ENCODE assay signal across 1 cellular context in the genomic region with DNA sequence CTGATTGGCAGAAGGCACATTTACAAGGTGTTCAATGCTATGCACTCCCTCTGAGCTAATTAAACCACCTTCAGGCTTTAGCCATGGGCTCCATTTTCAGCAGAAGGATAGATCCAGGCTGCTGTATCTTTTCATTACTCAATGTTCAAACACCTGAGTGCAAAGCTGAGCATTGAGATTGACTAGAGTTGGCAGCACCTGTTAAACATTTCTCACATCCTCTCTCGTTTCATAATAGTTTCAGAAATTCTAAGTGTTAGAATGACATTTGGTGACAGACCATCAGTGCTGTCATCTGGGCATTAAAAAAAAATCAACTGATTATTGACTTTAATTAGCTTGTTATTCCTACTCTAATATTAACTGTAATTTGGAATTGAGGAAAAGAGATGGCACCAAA.
TF ChIP-seq lines count a peak whose summit lies in the region.

No MANE protein-coding gene starts in this region.

TF ChIP-seq in GM12878, 131 proteins besides CTCF, POLR2A, EP300 and RAD21 (continued from another document):
- TF ChIP-seq NBN (IDR thresholded peaks at IDR 0.05) = no peak
- TF ChIP-seq, protein P1, sequence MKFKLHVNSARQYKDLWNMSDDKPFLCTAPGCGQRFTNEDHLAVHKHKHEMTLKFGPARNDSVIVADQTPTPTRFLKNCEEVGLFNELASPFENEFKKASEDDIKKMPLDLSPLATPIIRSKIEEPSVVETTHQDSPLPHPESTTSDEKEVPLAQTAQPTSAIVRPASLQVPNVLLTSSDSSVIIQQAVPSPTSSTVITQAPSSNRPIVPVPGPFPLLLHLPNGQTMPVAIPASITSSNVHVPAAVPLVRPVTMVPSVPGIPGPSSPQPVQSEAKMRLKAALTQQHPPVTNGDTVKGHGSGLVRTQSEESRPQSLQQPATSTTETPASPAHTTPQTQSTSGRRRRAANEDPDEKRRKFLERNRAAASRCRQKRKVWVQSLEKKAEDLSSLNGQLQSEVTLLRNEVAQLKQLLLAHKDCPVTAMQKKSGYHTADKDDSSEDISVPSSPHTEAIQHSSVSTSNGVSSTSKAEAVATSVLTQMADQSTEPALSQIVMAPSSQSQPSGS (IDR thresholded peaks at IDR 0.05; ENCODE audit: low read length) = no peak
- TF ChIP-seq, protein P2, sequence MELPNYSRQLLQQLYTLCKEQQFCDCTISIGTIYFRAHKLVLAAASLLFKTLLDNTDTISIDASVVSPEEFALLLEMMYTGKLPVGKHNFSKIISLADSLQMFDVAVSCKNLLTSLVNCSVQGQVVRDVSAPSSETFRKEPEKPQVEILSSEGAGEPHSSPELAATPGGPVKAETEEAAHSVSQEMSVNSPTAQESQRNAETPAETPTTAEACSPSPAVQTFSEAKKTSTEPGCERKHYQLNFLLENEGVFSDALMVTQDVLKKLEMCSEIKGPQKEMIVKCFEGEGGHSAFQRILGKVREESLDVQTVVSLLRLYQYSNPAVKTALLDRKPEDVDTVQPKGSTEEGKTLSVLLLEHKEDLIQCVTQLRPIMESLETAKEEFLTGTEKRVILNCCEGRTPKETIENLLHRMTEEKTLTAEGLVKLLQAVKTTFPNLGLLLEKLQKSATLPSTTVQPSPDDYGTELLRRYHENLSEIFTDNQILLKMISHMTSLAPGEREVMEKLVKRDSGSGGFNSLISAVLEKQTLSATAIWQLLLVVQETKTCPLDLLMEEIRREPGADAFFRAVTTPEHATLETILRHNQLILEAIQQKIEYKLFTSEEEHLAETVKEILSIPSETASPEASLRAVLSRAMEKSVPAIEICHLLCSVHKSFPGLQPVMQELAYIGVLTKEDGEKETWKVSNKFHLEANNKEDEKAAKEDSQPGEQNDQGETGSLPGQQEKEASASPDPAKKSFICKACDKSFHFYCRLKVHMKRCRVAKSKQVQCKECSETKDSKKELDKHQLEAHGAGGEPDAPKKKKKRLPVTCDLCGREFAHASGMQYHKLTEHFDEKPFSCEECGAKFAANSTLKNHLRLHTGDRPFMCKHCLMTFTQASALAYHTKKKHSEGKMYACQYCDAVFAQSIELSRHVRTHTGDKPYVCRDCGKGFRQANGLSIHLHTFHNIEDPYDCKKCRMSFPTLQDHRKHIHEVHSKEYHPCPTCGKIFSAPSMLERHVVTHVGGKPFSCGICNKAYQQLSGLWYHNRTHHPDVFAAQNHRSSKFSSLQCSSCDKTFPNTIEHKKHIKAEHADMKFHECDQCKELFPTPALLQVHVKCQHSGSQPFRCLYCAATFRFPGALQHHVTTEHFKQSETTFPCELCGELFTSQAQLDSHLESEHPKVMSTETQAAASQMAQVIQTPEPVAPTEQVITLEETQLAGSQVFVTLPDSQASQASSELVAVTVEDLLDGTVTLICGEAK (IDR thresholded peaks at IDR 0.05; ENCODE audit: borderline replicate concordance) = no peak
